13 cellular contexts compared by ENCODE assay signal in the genomic region with DNA sequence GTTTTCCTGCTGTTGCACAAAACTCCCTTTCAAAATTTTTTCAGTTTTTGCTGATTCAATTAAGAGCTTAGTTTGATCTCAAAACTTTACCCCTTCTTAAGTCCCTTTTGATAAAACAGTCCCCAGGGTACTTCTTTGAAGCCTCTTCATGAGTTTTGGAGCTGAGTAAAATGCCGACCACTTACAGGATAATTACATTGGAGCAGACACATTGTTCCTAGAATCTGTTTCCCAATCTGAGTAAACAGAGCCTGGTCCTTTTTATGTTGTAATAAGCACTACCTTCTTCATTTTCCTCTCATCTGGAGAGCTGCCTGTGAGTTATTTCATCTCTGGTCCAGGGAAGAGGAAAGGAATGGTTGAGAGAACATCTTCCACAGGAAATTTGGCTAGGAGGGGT. TPM values are rescaled to one million over a fixed set of nuclear protein-coding genes. Genes with fewer than 3 reads are reported as not detected.
DNase-seq lines count a peak whose midpoint lies in the region.
"Had no signal": no experiment of that assay in that cellular context is flagged by ENCODE, and none has a peak within 500 bp of the region (broad histone marks: within the 10 kb centered on the region; RNA-seq: fewer than 3 reads in every experiment).

No MANE protein-coding gene starts in this region.

- H2BK5ac ChIP-seq in mesendoderm (ENCODE audit: low read length): no peak overlapping the region

- H3K79me1 ChIP-seq in mesendoderm (ENCODE audit: low read length): no peaks in the 10 kb centered on the region

- H3K4me1 Mint-ChIP-seq in activated naive CD4-positive, alpha-beta T cell treated with anti-CD3 and anti-CD28 coated beads for 36 hours (ENCODE audit: low read depth): no peaks in the 10 kb centered on the region
- H3K4me1 Mint-ChIP-seq: B cell; CD4-positive, alpha-beta memory T cell had no signal

- peak overlapping the region; percentile 53 for H3K56ac ChIP-seq in mesendoderm (ENCODE audit: low read length)

- no peaks in the 10 kb centered on the region for H3K36me3 ChIP-seq in mesendoderm (ENCODE audit: control insufficient read depth, insufficient read depth, low read length)

- no peaks in the 10 kb centered on the region for H3K36me3 Mint-ChIP-seq in activated naive CD4-positive, alpha-beta T cell treated with anti-CD3 and anti-CD28 coated beads for 36 hours (ENCODE audit: low read depth)
- H3K36me3 Mint-ChIP-seq: CD4-positive, alpha-beta memory T cell had no signal

- no peak overlapping the region for H3K4me3 ChIP-seq in mesendoderm (ENCODE audit: low read length)

- H2AK5ac ChIP-seq in mesendoderm (ENCODE audit: low read length): no peak overlapping the region

- intact Hi-C loops in activated naive CD4-positive, alpha-beta T cell treated with anti-CD3 and anti-CD28 coated beads for 36 hours (cut with micrococcal nuclease): no loop called here

- H4K8ac ChIP-seq in mesendoderm (ENCODE audit: low read depth, low read length): no peak overlapping the region

- no peak overlapping the region for H3K27ac ChIP-seq in mesendoderm (ENCODE audit: low read depth, low read length)

- no peak overlapping the region for H3K4ac ChIP-seq in mesendoderm (ENCODE audit: low read depth, low read length)

- H3K9ac ChIP-seq in mesendoderm (ENCODE audit: low read length): no peak overlapping the region

- H3K4me2 ChIP-seq in mesendoderm (ENCODE audit: low read length): no peak overlapping the region

- no peak overlapping the region for H2BK15ac ChIP-seq in mesendoderm (replicated peaks; ENCODE audit: low read depth)

- H3K27me3 ChIP-seq in mesendoderm (ENCODE audit: insufficient read depth, low read length, poor library complexity): no peaks in the 10 kb centered on the region

- H3K27ac Mint-ChIP-seq in activated naive CD4-positive, alpha-beta T cell treated with anti-CD3 and anti-CD28 coated beads for 36 hours: no peak overlapping the region
- H3K27ac Mint-ChIP-seq: B cell; CD4-positive, alpha-beta memory T cell had no signal

- CTCF ChIA-PET in activated naive CD4-positive, alpha-beta T cell treated with anti-CD3 and anti-CD28 coated beads for 36 hours (lab: Charles Lee): interaction anchor here (1.8 kb wide), 1 partner anchor 241 kb away, joined by 6 read pairs; no protein-coding TSS in a partner anchor

- DNase-seq in NCI-H2171 treated with DMSO at 0.1 percent for 48 hours (lab: John Stamatoyannopoulos, UW): peak; percentile 14
- DNase-seq in NCI-H2171 (lab: John Stamatoyannopoulos, UW): no peak
- DNase-seq in NCI-H1105 treated with DMSO at 0.1 percent for 48 hours (lab: John Stamatoyannopoulos, UW): peak; percentile 58
- DNase-seq in NCI-H748 treated with DMSO at 0.1 percent for 48 hours (lab: John Stamatoyannopoulos, UW): peak; percentile 85
- no peak for DNase-seq in mesendoderm
- DNase-seq in C1 segment of cervical spinal cord (lab: John Stamatoyannopoulos, UW): no peak
- no peak for DNase-seq in activated naive CD4-positive, alpha-beta T cell treated with anti-CD3 and anti-CD28 coated beads for 36 hours
- DNase-seq: CD4-positive, alpha-beta memory T cell; EL; KBM-7; NCI-H1436; NCI-H526 had no signal

- H4K5ac ChIP-seq in mesendoderm (ENCODE audit: low read length): no peak overlapping the region

- no peak overlapping the region for H3K4me3 Mint-ChIP-seq in activated naive CD4-positive, alpha-beta T cell treated with anti-CD3 and anti-CD28 coated beads for 36 hours
- H3K4me3 Mint-ChIP-seq: B cell; CD4-positive, alpha-beta memory T cell had no signal

- H3K23ac ChIP-seq in mesendoderm (ENCODE audit: low read length): no peak overlapping the region

- H3K79me2 ChIP-seq in mesendoderm (ENCODE audit: control insufficient read depth, insufficient read depth, low read length): no peaks in the 10 kb centered on the region

- H2BK120ac ChIP-seq in mesendoderm (ENCODE audit: low read depth, low read length): no peak overlapping the region

- no CpG with 5 or more reads among the region's 1 CpG for WGBS in mesendoderm (ENCODE audit: extremely low coverage, insufficient coverage, low lambda C conversion rate)

- H3K18ac ChIP-seq in mesendoderm (ENCODE audit: low read length): no peak overlapping the region

- H3K9me3 Mint-ChIP-seq in activated naive CD4-positive, alpha-beta T cell treated with anti-CD3 and anti-CD28 coated beads for 36 hours: no peaks in the 10 kb centered on the region
- H3K9me3 Mint-ChIP-seq: CD4-positive, alpha-beta memory T cell had no signal

- H3K27me3 Mint-ChIP-seq in activated naive CD4-positive, alpha-beta T cell treated with anti-CD3 and anti-CD28 coated beads for 36 hours (ENCODE audit: low read depth): peaks cover 23% of the 10 kb centered on the region

- peaks cover 10% of the 10 kb centered on the region for H3K4me1 ChIP-seq in mesendoderm (ENCODE audit: control insufficient read depth, low read depth, low read length)

RNA-seq across cellular contexts. Expression of gene GALNT10, which starts 26.4 kb away (rescaled TPM):
- 23.1 TPM for polyA plus RNA-seq in mesendoderm (2013, experiment 1 of 2)
- polyA plus RNA-seq in mesendoderm (2013, experiment 2 of 2): 22.1 TPM
- 10 to 100 TPM; 41.2 to 42.8 TPM for total RNA-seq in activated naive CD4-positive, alpha-beta T cell treated with anti-CD3 and anti-CD28 coated beads for 36 hours

Comparison
In these comparisons a context has a peak if more than half of its experiments do, and no peak if none do; other contexts are left out.
1. DNase-seq: peak in NCI-H2171 treated with DMSO at 0.1 percent for 48 hours (single experiment), NCI-H1105 treated with DMSO at 0.1 percent for 48 hours (single experiment) and NCI-H748 treated with DMSO at 0.1 percent for 48 hours (single experiment); none in NCI-H2171 (single experiment), mesendoderm (single experiment), C1 segment of cervical spinal cord (0 of 14) and activated naive CD4-positive, alpha-beta T cell treated with anti-CD3 and anti-CD28 coated beads for 36 hours (single experiment).